ENCODE assay signal across 13 cellular contexts in the genomic region with DNA sequence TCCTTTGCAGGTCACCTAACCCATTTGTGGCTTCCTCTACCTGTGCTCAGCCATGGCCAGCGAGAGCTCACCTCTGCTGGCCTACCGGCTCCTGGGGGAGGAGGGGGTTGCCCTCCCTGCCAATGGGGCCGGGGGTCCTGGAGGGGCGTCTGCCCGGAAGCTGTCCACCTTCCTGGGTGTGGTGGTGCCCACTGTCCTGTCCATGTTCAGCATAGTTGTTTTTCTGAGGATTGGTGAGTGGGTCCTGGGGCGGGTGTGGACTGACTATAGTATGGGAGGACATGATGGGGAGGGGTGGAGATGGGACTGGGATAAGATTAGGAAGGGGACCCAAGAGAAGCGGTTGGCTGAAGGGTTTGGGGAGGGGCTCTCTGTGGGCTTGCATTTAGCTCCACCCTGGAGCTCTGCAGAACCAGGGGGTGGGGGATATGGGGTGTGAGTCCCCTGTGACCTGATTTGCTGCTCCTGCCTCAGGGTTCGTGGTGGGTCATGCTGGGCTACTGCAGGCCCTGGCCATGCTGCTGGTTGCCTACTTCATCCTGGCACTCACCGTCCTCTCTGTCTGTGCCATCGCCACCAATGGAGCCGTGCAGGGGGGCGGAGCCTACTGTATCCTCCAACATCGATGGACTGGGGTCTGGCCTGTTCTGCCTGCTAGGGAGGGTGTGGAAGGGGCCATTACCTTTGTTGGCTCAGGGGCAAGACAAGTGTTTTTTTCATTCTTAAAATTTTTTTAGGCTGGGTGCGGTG. TPM values are rescaled to one million over a fixed set of nuclear protein-coding genes. Genes with fewer than 3 reads are reported as not detected.
DNase-seq lines count a peak whose midpoint lies in the region; ATAC-seq and TF ChIP-seq lines count a peak whose summit lies in the region.
"Had no signal": no experiment of that assay in that cellular context is flagged by ENCODE, and none has a peak within 500 bp of the region (broad histone marks: within the 10 kb centered on the region; RNA-seq: fewer than 3 reads in every experiment).

No MANE protein-coding gene starts in this region.

- H3K9me3 ChIP-seq in BLaER1 treated with 17β-estradiol and CSF1 and Interleukin-3, amounts not matched to agents 10 nM and 100 nM (replicated peaks in 1 of 11): no peaks in the 10 kb centered on the region
- no peaks in the 10 kb centered on the region for H3K9me3 ChIP-seq in SJCRH30 (replicated peaks)
- H3K9me3 ChIP-seq: transverse colon had no signal

- CTCF ChIA-PET in RWPE1 (lab: Yijun Ruan, JAX): interaction anchor here (0.6 kb wide), 1 partner anchor 248 kb away, joined by 3 read pairs; no protein-coding TSS in a partner anchor

- no peaks in the 10 kb centered on the region for H3K9me3 Mint-ChIP-seq in immature natural killer cell

- TF ChIP-seq CTCF in 22Rv1 (IDR thresholded peaks at IDR 0.05) (no peak), RWPE1 (conservative IDR thresholded peaks at IDR 0.05; ENCODE audit: low read depth) (no peak)

- DNase-seq in RWPE1 (ENCODE audit: low spot score) (no peak), immature natural killer cell (no peak), SJCRH30 (no peak), NCI-H2107 (lab: John Stamatoyannopoulos, UW) (no peak)
- DNase-seq: MM.1S, NCI-H2029 treated with DMSO at 0.1 percent for 48 hours, NCI-H69, transverse colon had no signal

- H3K4me2 ChIP-seq in BLaER1 treated with 17β-estradiol and CSF1 and Interleukin-3, amounts not matched to agents 10 nM and 100 nM: peak overlapping the region; percentile 85 to 100 (median 97)

- H3K4me3 ChIP-seq in BLaER1 treated with 17β-estradiol and CSF1 and Interleukin-3, amounts not matched to agents 10 nM and 100 nM: peak overlapping the region; percentile 68 to 95 (median 83); a peak in 19 of 20 replicates
- no peak overlapping the region for H3K4me3 ChIP-seq in SJCRH30
- H3K4me3 ChIP-seq: transverse colon had no signal

- peaks cover 15 to 42% (median 34%) of the 10 kb centered on the region in 10 experiments for H3K4me1 ChIP-seq in BLaER1 treated with 17β-estradiol and CSF1 and Interleukin-3, amounts not matched to agents 10 nM and 100 nM
- H3K4me1 ChIP-seq in SJCRH30: no peaks in the 10 kb centered on the region

- H3K36me3 ChIP-seq in BLaER1 treated with 17β-estradiol and CSF1 and Interleukin-3, amounts not matched to agents 10 nM and 100 nM: peaks cover 14 to 55% (median 47%) of the 10 kb centered on the region in 11 experiments; a peak in 21 of 22 replicates
- H3K36me3 ChIP-seq in SJCRH30: no peaks in the 10 kb centered on the region
- H3K36me3 ChIP-seq: transverse colon had no signal

- H3K36me3 Mint-ChIP-seq in immature natural killer cell: peaks cover 0 to 4% (median 0%) of the 10 kb centered on the region in 3 donors

- peak overlapping the region; percentile 57 to 86 (median 82); a peak in 20 of 22 replicates for H3K9ac ChIP-seq in BLaER1 treated with 17β-estradiol and CSF1 and Interleukin-3, amounts not matched to agents 10 nM and 100 nM

- peaks cover 43 to 66% (median 62%) of the 10 kb centered on the region in 11 experiments for H4K20me1 ChIP-seq in BLaER1 treated with 17β-estradiol and CSF1 and Interleukin-3, amounts not matched to agents 10 nM and 100 nM

- H3K27ac ChIP-seq in 22Rv1 (peak overlapping the region; percentile 88; the same call in 1 of the 2 replicates), RWPE1 (peak overlapping the region; percentile 73), SJCRH30 (no peak overlapping the region)
- peak overlapping the region in 7 of 11 experiments; percentile 10 to 86 (median 33); a peak in 6 of 22 replicates for H3K27ac ChIP-seq in BLaER1 treated with 17β-estradiol and CSF1 and Interleukin-3, amounts not matched to agents 10 nM and 100 nM

- no peak for ATAC-seq in activated CD4-positive, CD25-positive, alpha-beta regulatory T cell treated with anti-CD3 and anti-CD28 coated beads, Interleukin-2, amount 50 U/mL, for 24 hours
- no peak for ATAC-seq in GM18867 (IDR thresholded peaks at IDR 0.05; ENCODE audit: unreplicated experiment)
- ATAC-seq: esophagus mucosa had no signal

- peak overlapping the region in 2 of 6 donors; percentile 23 to 61 for H3K27ac Mint-ChIP-seq in immature natural killer cell

- H3K4me3 Mint-ChIP-seq in immature natural killer cell: peak overlapping the region; percentile 42 to 89 (median 85)

- peaks cover 0 to 2% (median 0%) of the 10 kb centered on the region in 3 donors for H3K27me3 Mint-ChIP-seq in immature natural killer cell (ENCODE audit: low read depth in 3 of 3)

- H3K27me3 ChIP-seq in BLaER1 treated with 17β-estradiol and CSF1 and Interleukin-3, amounts not matched to agents 10 nM and 100 nM: no peaks in the 10 kb centered on the region
- no peaks in the 10 kb centered on the region for H3K27me3 ChIP-seq in SJCRH30
- H3K27me3 ChIP-seq: transverse colon had no signal

- POLR2A ChIA-PET in RWPE1 (lab: Yijun Ruan, JAX; ENCODE audit: low non-redundant PET): interaction anchor here (0.6 to 1.1 kb wide), 2 partner anchors 16 to 170 kb away, joined by 3 to 7 read pairs; no protein-coding TSS in a partner anchor

- peaks cover 17 to 22% of the 10 kb centered on the region in 2 donors for H3K4me1 Mint-ChIP-seq in immature natural killer cell

RNA-seq across cellular contexts. Expression of a gene that starts 1.8 kb away (rescaled TPM):
- 1 to 10 TPM; 3.2 to 5.9 (median 4.7) TPM for polyA plus RNA-seq in immature natural killer cell
- total RNA-seq in SJCRH30 (2014; rRNA removed; shearing (Covaris generic)): 12.2 and 15.0 TPM in 2 replicates

RNA-seq across cellular contexts. Expression of a gene that starts 12.9 kb away (rescaled TPM):
- under 1 TPM in 1 of 3 donors, not detected in 2; 0.11 TPM for polyA plus RNA-seq in immature natural killer cell
- 42.1 and 49.3 TPM in 2 replicates for total RNA-seq in SJCRH30 (2014; rRNA removed; shearing (Covaris generic))

RNA-seq across cellular contexts. Expression of a gene that starts 20.6 kb away (rescaled TPM):
- polyA plus RNA-seq in immature natural killer cell: 10 to 100 TPM; 24.9 to 73.4 (median 33.2) TPM
- total RNA-seq in SJCRH30 (2014; rRNA removed; shearing (Covaris generic)): 140 and 156 TPM in 2 replicates

RNA-seq across cellular contexts. Expression of a gene that starts 27.0 kb away (rescaled TPM):
- polyA plus RNA-seq in immature natural killer cell: under 1 TPM in 1 of 3 donors, not detected in 2; 0.37 TPM
- total RNA-seq in SJCRH30 (2014; rRNA removed; shearing (Covaris generic)): 61.7 and 62.3 TPM in 2 replicates

RNA-seq across cellular contexts. Expression of a gene that starts 35.2 kb away (rescaled TPM):
- 1 to 10 TPM in 1 of 3 donors, under 1 TPM in 1, not detected in 1; 0.59 to 1.1 TPM for polyA plus RNA-seq in immature natural killer cell
- 5.5 and 6.1 TPM in 2 replicates for total RNA-seq in SJCRH30 (2014; rRNA removed; shearing (Covaris generic))
